In genomic region chr1:33361553-33362262, GRCh38 we compare ENCODE assay signal across 1 cellular context.
TF ChIP-seq lines count a peak whose summit lies in the region.

No MANE protein-coding gene starts in this region.

TF ChIP-seq in K562, 482 proteins besides CTCF, POLR2A, EP300 and RAD21 (continued from another document and continues in another):
- TF ChIP-seq NEUROD1 (IDR thresholded peaks at IDR 0.05; ENCODE audit: borderline replicate concordance, low read depth, low read length, partially characterized antibody) (no peak), ZNF695 (CRISPR knock-in tag; IDR thresholded peaks at IDR 0.05) (no peak), CBFB (CRISPR knock-in tag; IDR thresholded peaks at IDR 0.05) (no peak), THRA (IDR thresholded peaks at IDR 0.05) (no peak; the same call in 1 of the 2 replicates), NR2C1 (IDR thresholded peaks at IDR 0.05) (no peak), NR2C1 (tag; IDR thresholded peaks at IDR 0.05) (no peak), MXD1 (CRISPR knock-in tag; IDR thresholded peaks at IDR 0.05; ENCODE audit: borderline replicate concordance, poor library complexity, severe bottlenecking) (no peak), MAFK (IDR thresholded peaks at IDR 0.05; ENCODE audit: low read length) (no peak), ZFP36 (IDR thresholded peaks at IDR 0.05; ENCODE audit: low read depth, low read length, partially characterized antibody) (no peak), GTF2E2 (tag; IDR thresholded peaks at IDR 0.05) (no peak), ZBTB49 (CRISPR knock-in tag; IDR thresholded peaks at IDR 0.05; ENCODE audit: borderline replicate concordance) (no peak), PBX2 (CRISPR knock-in tag; IDR thresholded peaks at IDR 0.05; ENCODE audit: low read depth) (no peak), PBX2 (tag; conservative IDR thresholded peaks at IDR 0.05; ENCODE audit: low read depth) (peak; percentile 80), TAF15 (IDR thresholded peaks at IDR 0.05; ENCODE audit: low read depth, low read length) (no peak), POLR3A (IDR thresholded peaks at IDR 0.05; ENCODE audit: borderline replicate concordance, extremely low read depth, insufficient read depth, insufficient read length) (no peak), CHD1 (IDR thresholded peaks at IDR 0.05; ENCODE audit: low read length) (no peak), ZNF175 (CRISPR knock-in tag; IDR thresholded peaks at IDR 0.05; ENCODE audit: low read depth) (peak; percentile 39; the same call in 1 of the 2 replicates), ELK3 (CRISPR knock-in tag; IDR thresholded peaks at IDR 0.05) (no peak), FOXO4 (CRISPR knock-in tag; IDR thresholded peaks at IDR 0.05) (no peak), NR0B1 (IDR thresholded peaks at IDR 0.05; ENCODE audit: partially characterized antibody) (no peak), E2F5 (CRISPR knock-in tag; IDR thresholded peaks at IDR 0.05) (no peak), ZNF24 (IDR thresholded peaks at IDR 0.05) (no peak; the same call in 1 of the 2 replicates), FOXJ2 (tag; IDR thresholded peaks at IDR 0.05) (no peak), FOXP1 (CRISPR knock-in tag; IDR thresholded peaks at IDR 0.05) (no peak), GTF3C2 (IDR thresholded peaks at IDR 0.05; ENCODE audit: borderline replicate concordance, extremely low read depth, insufficient read length) (no peak), MXI1 (IDR thresholded peaks at IDR 0.05; ENCODE audit: low read depth, low read length) (no peak), DIDO1 (tag; IDR thresholded peaks at IDR 0.05; ENCODE audit: low read depth) (no peak), ZNF133 (CRISPR knock-in tag; IDR thresholded peaks at IDR 0.05) (no peak), ATF1 (CRISPR knock-in tag; IDR thresholded peaks at IDR 0.05) (no peak), ATF1 (tag; IDR thresholded peaks at IDR 0.05) (peak; percentile 79), TCFL5 (CRISPR knock-in tag; conservative IDR thresholded peaks at IDR 0.05) (no peak), ZNF76 (CRISPR knock-in tag; IDR thresholded peaks at IDR 0.05; ENCODE audit: borderline replicate concordance) (no peak), MNT (conservative IDR thresholded peaks at IDR 0.05) (peak in 1 of 2 experiments; percentile 41; a peak in 1 of 4 replicates), MEF2A (IDR thresholded peaks at IDR 0.05; ENCODE audit: control insufficient read depth, low read depth, low read length) (no peak), HIVEP1 (CRISPR knock-in tag; IDR thresholded peaks at IDR 0.05) (no peak), HES1 (IDR thresholded peaks at IDR 0.05; ENCODE audit: low read depth) (no peak), CBX8 (IDR thresholded peaks at IDR 0.05; ENCODE audit: borderline replicate concordance, extremely low read depth, low read depth, low read length, poor library complexity, severe bottlenecking) (no peak), HNRNPK (IDR thresholded peaks at IDR 0.05; ENCODE audit: low read depth, low read length, poor library complexity, severe bottlenecking) (no peak), CEBPB (tag; IDR thresholded peaks at IDR 0.05) (peak; percentile 63; the same call in 1 of the 2 replicates), KLF10 (CRISPR knock-in tag; IDR thresholded peaks at IDR 0.05) (no peak), USF2 (CRISPR knock-in tag; IDR thresholded peaks at IDR 0.05) (no peak), DEAF1 (CRISPR knock-in tag; IDR thresholded peaks at IDR 0.05) (0 out of 2 replicates have a peak, but pooled peaks have one; percentile 1)
